Comparison of ENCODE assay signal across 11 cellular contexts in the genomic region with DNA sequence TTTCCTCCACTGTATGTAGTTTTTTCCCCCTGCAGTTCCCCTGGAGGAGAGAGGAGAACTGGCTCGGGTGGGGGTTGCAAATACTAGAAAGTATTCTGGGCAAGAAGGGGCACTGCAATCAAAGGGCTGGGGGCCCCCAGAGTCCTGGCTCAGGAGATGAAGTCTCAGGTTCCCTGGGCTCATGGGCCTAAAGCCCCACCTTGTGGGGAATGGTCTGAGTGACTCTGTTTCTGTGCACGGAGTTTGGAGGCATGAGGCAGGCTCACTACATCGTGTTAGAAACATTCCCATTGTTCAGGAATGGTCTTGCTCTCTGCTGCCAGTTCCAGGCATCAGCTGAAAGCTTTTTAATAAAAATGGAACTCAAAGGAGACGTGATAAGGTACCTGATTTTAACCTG.
DNase-seq lines count a peak whose midpoint lies in the region; ATAC-seq, FAIRE-seq and TF ChIP-seq lines count a peak whose summit lies in the region.
"Had no signal": no experiment of that assay in that cellular context is flagged by ENCODE, and none has a peak within 500 bp of the region (broad histone marks: within the 10 kb centered on the region; RNA-seq: fewer than 3 reads in every experiment).

No MANE protein-coding gene starts in this region.

- H4K20me1 ChIP-seq in HCT116 (ENCODE audit: insufficient read depth): no peaks in the 10 kb centered on the region

- H3K4me3 ChIP-seq in HCT116 (replicated peaks in 1 of 2; ENCODE audit: low read depth in 1 of 2, low read length in 2 of 2) (no peak overlapping the region), WERI-Rb-1 (ENCODE audit: low read depth, low read length) (no peak overlapping the region), small intestine (ENCODE audit: low read depth in 1 of 2, low read length in 2 of 2) (no peak overlapping the region)

- WGBS in small intestine, 3 donors: 39 to 71% (median 70%) methylated on average over 4 of the region's 4 CpGs

- no peak overlapping the region for H3K4me2 ChIP-seq in HCT116 (ENCODE audit: low read length)

- peak; percentile 35 for TF ChIP-seq RAD21 in HCT116 (IDR thresholded peaks at IDR 0.05; ENCODE audit: low read depth)

- RAD21 ChIA-PET in HCT116 (lab: Charles Lee; ENCODE audit: low non-redundant PET in 1 of 2, low total read pairs in 2 of 2, uncharacterized antibody in 2 of 2, unreplicated experiment in 2 of 2): no interaction called here

- H3K4me1 ChIP-seq in HCT116 (ENCODE audit: control insufficient read depth in 1 of 2, insufficient read depth in 2 of 2, low read length in 2 of 2) (no peaks in the 10 kb centered on the region), small intestine (ENCODE audit: control insufficient read depth in 2 of 2, insufficient read depth in 1 of 2, low read depth in 1 of 2, low read length in 1 of 2) (no peaks in the 10 kb centered on the region)

- no peak for TF ChIP-seq POLR2A in HCT116 (IDR thresholded peaks at IDR 0.05; ENCODE audit: borderline replicate concordance, extremely low read depth, insufficient read depth, insufficient read length)

- no peak overlapping the region for H3K9ac ChIP-seq in HCT116 (ENCODE audit: low read length)

- DNase-seq in AG09319 (ENCODE audit: extremely low read depth, low read depth) (no peak), HCT116 (ENCODE audit: low read depth, low spot score) (no peak), WERI-Rb-1 (peak; percentile 44), iPS-NIHi7 (ENCODE audit: extremely low spot score) (peak; percentile 72), small intestine (no peak), occipital lobe (lab: John Stamatoyannopoulos, UW) (no peak), mucosa of gallbladder (ENCODE audit: low spot score) (no peak)
- DNase-seq: activated CD8-positive, alpha-beta memory T cell treated with anti-CD3 and anti-CD28 coated beads, Interleukin-2, amount 50 U/mL, for 48 hours had no signal

- FAIRE-seq in small intestine (lab: Jason Lieb, UNC): no peak
- FAIRE-seq: keratinocyte had no signal

- intact Hi-C loops in HCT116 (cut with micrococcal nuclease): no loop called here

- H3K36me3 ChIP-seq in HCT116 (ENCODE audit: control insufficient read depth in 1 of 2, insufficient read depth in 2 of 2, low read length in 2 of 2): no peaks in the 10 kb centered on the region
- H3K36me3 ChIP-seq in WERI-Rb-1: no peaks in the 10 kb centered on the region
- no peaks in the 10 kb centered on the region for H3K36me3 ChIP-seq in small intestine (ENCODE audit: control insufficient read depth in 2 of 2, insufficient read depth in 2 of 2, low read length in 2 of 2)

- CTCF ChIA-PET in HCT116 (lab: Charles Lee): no interaction called here

- ATAC-seq in HCT116 (no peak), HG03045 (IDR thresholded peaks at IDR 0.05; ENCODE audit: unreplicated experiment) (no peak)
- ATAC-seq: stimulated activated effector memory CD8-positive, alpha-beta T cell treated with anti-CD3 and anti-CD28 coated beads, Interleukin-12 subunit alpha, Interleukin-12 subunit beta, amount 100 ng/mL, for 72 hours had no signal

- H3K79me2 ChIP-seq in HCT116 (ENCODE audit: insufficient read depth, low read length): no peaks in the 10 kb centered on the region

- H3K9me2 ChIP-seq in HCT116 (ENCODE audit: insufficient read depth): no peaks in the 10 kb centered on the region

- H3K27ac ChIP-seq in HCT116 (ENCODE audit: low read depth, low read length) (no peak overlapping the region), WERI-Rb-1 (no peak overlapping the region), small intestine (ENCODE audit: low read depth in 1 of 2, low read length in 1 of 2) (no peak overlapping the region)

- POLR2A ChIA-PET in HCT116 (lab: Charles Lee): no interaction called here

- TF ChIP-seq CTCF in AG09319 (IDR thresholded peaks at IDR 0.05; ENCODE audit: low read depth, low read length) (peak; percentile 22), HCT116 (IDR thresholded peaks at IDR 0.05 in 2 of 3, conservative IDR thresholded peaks at IDR 0.05 in 1 of 3; ENCODE audit: borderline replicate concordance in 1 of 3, insufficient read depth in 1 of 3, low read depth in 2 of 3, low read length in 2 of 3) (no peak), WERI-Rb-1 (IDR thresholded peaks at IDR 0.05; ENCODE audit: low read depth, low read length) (peak; percentile 54)

- no peaks in the 10 kb centered on the region for H3K27me3 ChIP-seq in HCT116 (ENCODE audit: insufficient read depth, low read length)
- H3K27me3 ChIP-seq in WERI-Rb-1 (ENCODE audit: insufficient read depth, low read depth, severe bottlenecking): no peaks in the 10 kb centered on the region
- H3K27me3 ChIP-seq in small intestine (ENCODE audit: control insufficient read depth in 2 of 2, insufficient read depth in 2 of 2, low read length in 2 of 2): no peaks in the 10 kb centered on the region

- H3K9me3 ChIP-seq in HCT116 (ENCODE audit: control insufficient read depth in 1 of 2, insufficient read depth in 1 of 2, low read depth in 1 of 2, low read length in 2 of 2): no peaks in the 10 kb centered on the region
- H3K9me3 ChIP-seq in WERI-Rb-1 (ENCODE audit: severe bottlenecking): no peaks in the 10 kb centered on the region
- H3K9me3 ChIP-seq in small intestine (ENCODE audit: control insufficient read depth, low read depth): no peaks in the 10 kb centered on the region

- no peak overlapping the region for H2AFZ ChIP-seq in HCT116 (ENCODE audit: low read depth, low read length, poor library complexity, severe bottlenecking)

- BruUV-seq in HCT116 (replicated peaks; lab: Mats Ljungman, UMichigan): no TSS peak

TF ChIP-seq in HCT116, 20 proteins besides CTCF, POLR2A, EP300 and RAD21:
- TF ChIP-seq ZNF274 (IDR thresholded peaks at IDR 0.05; ENCODE audit: low read depth, low read length) (no peak), SRF (IDR thresholded peaks at IDR 0.05; ENCODE audit: low read depth) (no peak), EZH2phosphoT487 (IDR thresholded peaks at IDR 0.05; ENCODE audit: borderline replicate concordance) (no peak), CBX3 (IDR thresholded peaks at IDR 0.05; ENCODE audit: low read depth) (no peak), TCF7L2 (IDR thresholded peaks at IDR 0.05; ENCODE audit: borderline replicate concordance, extremely low read depth, insufficient read depth, insufficient read length) (no peak), POLR2AphosphoS5 (IDR thresholded peaks at IDR 0.05; ENCODE audit: low read depth, low read length) (no peak), CEBPB (IDR thresholded peaks at IDR 0.05; ENCODE audit: low read depth) (no peak), EGR1 (IDR thresholded peaks at IDR 0.05; ENCODE audit: low read depth) (no peak), ELF1 (IDR thresholded peaks at IDR 0.05; ENCODE audit: borderline replicate concordance, low read depth) (no peak), YY1 (IDR thresholded peaks at IDR 0.05; ENCODE audit: extremely low read depth, insufficient replicate concordance, low read depth, low read length) (no peak), JUND (IDR thresholded peaks at IDR 0.05) (no peak), FOSL1 (IDR thresholded peaks at IDR 0.05; ENCODE audit: low read depth) (no peak)
- TF ChIP-seq, protein P1, sequence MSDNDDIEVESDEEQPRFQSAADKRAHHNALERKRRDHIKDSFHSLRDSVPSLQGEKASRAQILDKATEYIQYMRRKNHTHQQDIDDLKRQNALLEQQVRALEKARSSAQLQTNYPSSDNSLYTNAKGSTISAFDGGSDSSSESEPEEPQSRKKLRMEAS (IDR thresholded peaks at IDR 0.05): no peak
- TF ChIP-seq, protein P2, sequence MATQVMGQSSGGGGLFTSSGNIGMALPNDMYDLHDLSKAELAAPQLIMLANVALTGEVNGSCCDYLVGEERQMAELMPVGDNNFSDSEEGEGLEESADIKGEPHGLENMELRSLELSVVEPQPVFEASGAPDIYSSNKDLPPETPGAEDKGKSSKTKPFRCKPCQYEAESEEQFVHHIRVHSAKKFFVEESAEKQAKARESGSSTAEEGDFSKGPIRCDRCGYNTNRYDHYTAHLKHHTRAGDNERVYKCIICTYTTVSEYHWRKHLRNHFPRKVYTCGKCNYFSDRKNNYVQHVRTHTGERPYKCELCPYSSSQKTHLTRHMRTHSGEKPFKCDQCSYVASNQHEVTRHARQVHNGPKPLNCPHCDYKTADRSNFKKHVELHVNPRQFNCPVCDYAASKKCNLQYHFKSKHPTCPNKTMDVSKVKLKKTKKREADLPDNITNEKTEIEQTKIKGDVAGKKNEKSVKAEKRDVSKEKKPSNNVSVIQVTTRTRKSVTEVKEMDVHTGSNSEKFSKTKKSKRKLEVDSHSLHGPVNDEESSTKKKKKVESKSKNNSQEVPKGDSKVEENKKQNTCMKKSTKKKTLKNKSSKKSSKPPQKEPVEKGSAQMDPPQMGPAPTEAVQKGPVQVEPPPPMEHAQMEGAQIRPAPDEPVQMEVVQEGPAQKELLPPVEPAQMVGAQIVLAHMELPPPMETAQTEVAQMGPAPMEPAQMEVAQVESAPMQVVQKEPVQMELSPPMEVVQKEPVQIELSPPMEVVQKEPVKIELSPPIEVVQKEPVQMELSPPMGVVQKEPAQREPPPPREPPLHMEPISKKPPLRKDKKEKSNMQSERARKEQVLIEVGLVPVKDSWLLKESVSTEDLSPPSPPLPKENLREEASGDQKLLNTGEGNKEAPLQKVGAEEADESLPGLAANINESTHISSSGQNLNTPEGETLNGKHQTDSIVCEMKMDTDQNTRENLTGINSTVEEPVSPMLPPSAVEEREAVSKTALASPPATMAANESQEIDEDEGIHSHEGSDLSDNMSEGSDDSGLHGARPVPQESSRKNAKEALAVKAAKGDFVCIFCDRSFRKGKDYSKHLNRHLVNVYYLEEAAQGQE (IDR thresholded peaks at IDR 0.05; ENCODE audit: low read depth): no peak
- TF ChIP-seq, protein P3, sequence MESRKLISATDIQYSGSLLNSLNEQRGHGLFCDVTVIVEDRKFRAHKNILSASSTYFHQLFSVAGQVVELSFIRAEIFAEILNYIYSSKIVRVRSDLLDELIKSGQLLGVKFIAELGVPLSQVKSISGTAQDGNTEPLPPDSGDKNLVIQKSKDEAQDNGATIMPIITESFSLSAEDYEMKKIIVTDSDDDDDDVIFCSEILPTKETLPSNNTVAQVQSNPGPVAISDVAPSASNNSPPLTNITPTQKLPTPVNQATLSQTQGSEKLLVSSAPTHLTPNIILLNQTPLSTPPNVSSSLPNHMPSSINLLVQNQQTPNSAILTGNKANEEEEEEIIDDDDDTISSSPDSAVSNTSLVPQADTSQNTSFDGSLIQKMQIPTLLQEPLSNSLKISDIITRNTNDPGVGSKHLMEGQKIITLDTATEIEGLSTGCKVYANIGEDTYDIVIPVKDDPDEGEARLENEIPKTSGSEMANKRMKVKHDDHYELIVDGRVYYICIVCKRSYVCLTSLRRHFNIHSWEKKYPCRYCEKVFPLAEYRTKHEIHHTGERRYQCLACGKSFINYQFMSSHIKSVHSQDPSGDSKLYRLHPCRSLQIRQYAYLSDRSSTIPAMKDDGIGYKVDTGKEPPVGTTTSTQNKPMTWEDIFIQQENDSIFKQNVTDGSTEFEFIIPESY (IDR thresholded peaks at IDR 0.05; ENCODE audit: extremely low read depth, insufficient replicate concordance, low read length): no peak

Comparison
In these comparisons a context has a peak if more than half of its experiments do, and no peak if none do; other contexts are left out.
1. DNase-seq: peak in WERI-Rb-1 (single experiment) and iPS-NIHi7 (single experiment); none in AG09319 (single experiment), HCT116 (single experiment), small intestine (single experiment), occipital lobe (single experiment) and mucosa of gallbladder (single experiment).
2. CTCF ChIP-seq: peak in AG09319 (single experiment) and WERI-Rb-1 (single experiment); none in HCT116 (0 of 3).